Comparison of ENCODE assay signal across 8 cellular contexts in the genomic region with DNA sequence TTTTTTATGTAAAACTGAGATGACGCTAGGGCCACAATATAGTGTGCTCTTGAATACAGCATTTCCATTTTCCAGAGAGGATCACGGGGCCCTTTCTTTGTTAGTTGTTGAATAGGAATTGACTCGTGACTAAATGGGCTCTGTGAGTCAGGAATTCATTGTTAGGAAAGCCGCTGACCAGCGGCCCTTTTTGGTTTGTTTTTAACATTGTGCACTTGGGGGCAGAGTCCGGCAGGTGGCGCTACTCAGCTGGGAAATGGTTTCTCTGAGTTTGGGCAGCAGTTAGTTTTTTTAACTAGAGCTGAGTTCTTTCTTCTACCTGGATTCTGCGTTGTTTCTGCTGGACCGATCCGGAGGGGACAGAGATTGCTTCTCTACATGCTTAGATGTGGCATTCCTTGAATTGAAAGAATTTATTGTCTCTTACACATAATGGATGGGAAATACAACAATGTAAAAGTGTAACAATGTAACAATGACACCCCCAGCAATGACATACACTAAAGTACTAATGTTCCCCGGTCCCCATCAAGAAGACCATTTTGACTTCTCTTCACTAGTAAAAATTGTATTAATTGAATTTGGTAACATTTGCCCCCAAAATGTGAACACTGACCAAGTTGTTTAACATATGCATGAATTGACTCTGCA.
A peak's percentile ranks its signal among the peaks of the same experiment; 100 is the strongest.
DNase-seq lines count a peak whose midpoint lies in the region; ATAC-seq and TF ChIP-seq lines count a peak whose summit lies in the region.

No MANE protein-coding gene starts in this region.

- H3K36me3 ChIP-seq in esophagus squamous epithelium: no peaks in the 10 kb centered on the region
- H3K36me3 ChIP-seq in neuron (ENCODE audit: insufficient read depth, low read length): no peaks in the 10 kb centered on the region

- no peaks in the 10 kb centered on the region for H3K9me3 ChIP-seq in esophagus squamous epithelium
- no peaks in the 10 kb centered on the region for H3K9me3 ChIP-seq in neuron (ENCODE audit: low read length)

- no peak for TF ChIP-seq POLR2A in esophagus squamous epithelium (IDR thresholded peaks at IDR 0.05)

- H3K27me3 ChIP-seq in esophagus squamous epithelium (no peaks in the 10 kb centered on the region), neuron (ENCODE audit: insufficient read depth, low read length) (no peaks in the 10 kb centered on the region)

- H2AFZ ChIP-seq in neuron (ENCODE audit: low read depth, low read length): peak overlapping the region; percentile 30

- no peak overlapping the region for H3K27ac ChIP-seq in esophagus squamous epithelium

- H3K4me1 ChIP-seq in esophagus squamous epithelium (peaks cover 0 to 3% (median 0%) of the 10 kb centered on the region in 3 donors), neuron (ENCODE audit: insufficient read depth, low read length) (peaks cover 35% of the 10 kb centered on the region)

- WGBS in esophagus squamous epithelium, 2 donors: 11 to 18% methylated on average over 10 to 11 of the region's 11 CpGs

- H3K4me3 ChIP-seq in esophagus squamous epithelium (no peak overlapping the region), neuron (ENCODE audit: low read length) (no peak overlapping the region)

- intact Hi-C loops in esophagus squamous epithelium (cut with DNase I): no loop called here

- peak; percentile 83 for ATAC-seq in GM18511 (IDR thresholded peaks at IDR 0.05; ENCODE audit: unreplicated experiment)
- ATAC-seq in HG03095 (IDR thresholded peaks at IDR 0.05; ENCODE audit: unreplicated experiment): peak; percentile 76
- no peak for ATAC-seq in HG03135 (IDR thresholded peaks at IDR 0.05; ENCODE audit: unreplicated experiment)

- DNase-seq in AG08396 (ENCODE audit: low spot score): peak; percentile 25
- DNase-seq in NCI-H446 (lab: John Stamatoyannopoulos, UW): peak; percentile 65 to 89
- DNase-seq in activated CD4-positive, alpha-beta T cell treated with anti-CD3 and anti-CD28 coated beads, Interleukin-2, amount 50 U/mL, for 4 hours: peak; percentile 10 to 11
- no peak for DNase-seq in esophagus squamous epithelium (lab: John Stamatoyannopoulos, UW)

- TF ChIP-seq CTCF in esophagus squamous epithelium (IDR thresholded peaks at IDR 0.05): peak; percentile 24 to 66 (median 54)
